Comparison of ENCODE assay signal across 1 cellular context in the genomic region with DNA sequence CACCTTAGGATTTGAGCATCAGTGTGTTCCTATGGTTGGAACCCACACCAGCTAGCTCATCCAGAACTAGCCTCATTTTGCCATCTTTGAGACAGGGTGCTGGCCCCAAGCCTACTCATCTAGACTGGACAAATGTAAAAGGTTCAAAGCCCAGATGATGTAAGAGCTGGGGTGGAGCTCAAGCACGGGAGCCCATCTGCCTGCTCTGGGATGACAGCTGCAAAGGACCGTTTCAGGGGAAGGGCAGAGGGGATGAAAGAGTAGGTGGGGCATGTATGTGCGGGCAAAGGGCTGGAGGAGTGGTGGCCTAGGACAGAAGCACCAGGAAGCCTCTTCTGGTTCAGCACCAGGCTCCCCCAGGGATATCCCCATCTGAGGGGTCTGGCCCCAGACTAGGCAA.
TF ChIP-seq lines count a peak whose summit lies in the region.

No MANE protein-coding gene starts in this region.

TF ChIP-seq in HepG2, 621 proteins besides CTCF, POLR2A, EP300 and RAD21 (continued from another document):
- TF ChIP-seq PRDM15 (CRISPR knock-in tag; IDR thresholded peaks at IDR 0.05) (no peak), TARDBP (CRISPR knock-in tag; IDR thresholded peaks at IDR 0.05) (0 out of 2 replicates have a peak, but pooled peaks have one; percentile 14), ZNF350 (CRISPR knock-in tag; IDR thresholded peaks at IDR 0.05; ENCODE audit: borderline replicate concordance, low read depth) (peak; percentile 23; the same call in 1 of the 2 replicates), ZC3H4 (CRISPR knock-in tag; IDR thresholded peaks at IDR 0.05; ENCODE audit: borderline replicate concordance) (no peak), NONO (IDR thresholded peaks at IDR 0.05) (no peak), NONO (CRISPR knock-in tag; conservative IDR thresholded peaks at IDR 0.05) (peak; percentile 38), TEAD3 (CRISPR knock-in tag; optimal IDR thresholded peaks at IDR 0.05; ENCODE audit: borderline replicate concordance) (peak; percentile 4), ZNF687 (CRISPR knock-in tag; IDR thresholded peaks at IDR 0.05) (peak; percentile 51), SP2 (CRISPR knock-in tag; IDR thresholded peaks at IDR 0.05) (0 out of 2 replicates have a peak, but pooled peaks have one; percentile 21), ZNF788 (CRISPR knock-in tag; IDR thresholded peaks at IDR 0.05; ENCODE audit: borderline replicate concordance) (0 out of 2 replicates have a peak, but pooled peaks have one; percentile 13), ZSCAN22 (CRISPR knock-in tag; IDR thresholded peaks at IDR 0.05) (no peak)
- TF ChIP-seq, protein P1, sequence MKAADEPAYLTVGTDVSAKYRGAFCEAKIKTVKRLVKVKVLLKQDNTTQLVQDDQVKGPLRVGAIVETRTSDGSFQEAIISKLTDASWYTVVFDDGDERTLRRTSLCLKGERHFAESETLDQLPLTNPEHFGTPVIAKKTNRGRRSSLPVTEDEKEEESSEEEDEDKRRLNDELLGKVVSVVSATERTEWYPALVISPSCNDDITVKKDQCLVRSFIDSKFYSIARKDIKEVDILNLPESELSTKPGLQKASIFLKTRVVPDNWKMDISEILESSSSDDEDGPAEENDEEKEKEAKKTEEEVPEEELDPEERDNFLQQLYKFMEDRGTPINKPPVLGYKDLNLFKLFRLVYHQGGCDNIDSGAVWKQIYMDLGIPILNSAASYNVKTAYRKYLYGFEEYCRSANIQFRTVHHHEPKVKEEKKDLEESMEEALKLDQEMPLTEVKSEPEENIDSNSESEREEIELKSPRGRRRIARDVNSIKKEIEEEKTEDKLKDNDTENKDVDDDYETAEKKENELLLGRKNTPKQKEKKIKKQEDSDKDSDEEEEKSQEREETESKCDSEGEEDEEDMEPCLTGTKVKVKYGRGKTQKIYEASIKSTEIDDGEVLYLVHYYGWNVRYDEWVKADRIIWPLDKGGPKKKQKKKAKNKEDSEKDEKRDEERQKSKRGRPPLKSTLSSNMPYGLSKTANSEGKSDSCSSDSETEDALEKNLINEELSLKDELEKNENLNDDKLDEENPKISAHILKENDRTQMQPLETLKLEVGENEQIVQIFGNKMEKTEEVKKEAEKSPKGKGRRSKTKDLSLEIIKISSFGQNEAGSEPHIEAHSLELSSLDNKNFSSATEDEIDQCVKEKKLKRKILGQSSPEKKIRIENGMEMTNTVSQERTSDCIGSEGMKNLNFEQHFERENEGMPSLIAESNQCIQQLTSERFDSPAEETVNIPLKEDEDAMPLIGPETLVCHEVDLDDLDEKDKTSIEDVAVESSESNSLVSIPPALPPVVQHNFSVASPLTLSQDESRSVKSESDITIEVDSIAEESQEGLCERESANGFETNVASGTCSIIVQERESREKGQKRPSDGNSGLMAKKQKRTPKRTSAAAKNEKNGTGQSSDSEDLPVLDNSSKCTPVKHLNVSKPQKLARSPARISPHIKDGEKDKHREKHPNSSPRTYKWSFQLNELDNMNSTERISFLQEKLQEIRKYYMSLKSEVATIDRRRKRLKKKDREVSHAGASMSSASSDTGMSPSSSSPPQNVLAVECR (CRISPR knock-in tag; IDR thresholded peaks at IDR 0.05; ENCODE audit: borderline replicate concordance) = peak; percentile 51; the same call in 1 of the 2 replicates
- TF ChIP-seq, protein P2, sequence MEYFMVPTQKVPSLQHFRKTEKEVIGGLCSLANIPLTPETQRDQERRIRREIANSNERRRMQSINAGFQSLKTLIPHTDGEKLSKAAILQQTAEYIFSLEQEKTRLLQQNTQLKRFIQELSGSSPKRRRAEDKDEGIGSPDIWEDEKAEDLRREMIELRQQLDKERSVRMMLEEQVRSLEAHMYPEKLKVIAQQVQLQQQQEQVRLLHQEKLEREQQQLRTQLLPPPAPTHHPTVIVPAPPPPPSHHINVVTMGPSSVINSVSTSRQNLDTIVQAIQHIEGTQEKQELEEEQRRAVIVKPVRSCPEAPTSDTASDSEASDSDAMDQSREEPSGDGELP (IDR thresholded peaks at IDR 0.05; ENCODE audit: borderline replicate concordance, low read depth) = peak; percentile 55; the same call in 1 of the 2 replicates
